In genomic region chr11:76074178-76075112, GRCh38 we compare ENCODE assay signal across 11 cellular contexts.
DNase-seq lines count a peak whose midpoint lies in the region; ATAC-seq, FAIRE-seq and TF ChIP-seq lines count a peak whose summit lies in the region.
"Had no signal": no experiment of that assay in that cellular context is flagged by ENCODE, and none has a peak within 500 bp of the region (broad histone marks: within the 10 kb centered on the region; RNA-seq: fewer than 3 reads in every experiment).

No MANE protein-coding gene starts in this region.

- BruUV-seq in K562 (replicated peaks; lab: Mats Ljungman, UMichigan): no TSS peak

- H3K27me3 ChIP-seq in Loucy (ENCODE audit: insufficient read depth, low read length, poor library complexity, severe bottlenecking) (no peaks in the 10 kb centered on the region), K562 (ENCODE audit: control insufficient read depth in 2 of 2, insufficient read depth in 2 of 2, low read length in 2 of 2) (no peaks in the 10 kb centered on the region), spleen (replicated peaks in 1 of 7) (no peaks in the 10 kb centered on the region)
- H3K27me3 ChIP-seq: sigmoid colon had no signal

- peak; percentile 50; the same call in 1 of the 2 replicates for TF ChIP-seq EP300 in K562 (IDR thresholded peaks at IDR 0.05; ENCODE audit: low read length)

- H3K9me3 ChIP-seq in Loucy (ENCODE audit: insufficient read depth, low read depth, low read length): no peaks in the 10 kb centered on the region
- H3K9me3 ChIP-seq in K562 (replicated peaks; ENCODE audit: control insufficient read depth, insufficient read depth, low read depth, low read length): peaks cover 6% of the 10 kb centered on the region
- H3K9me3 ChIP-seq in spleen: no peaks in the 10 kb centered on the region
- H3K9me3 ChIP-seq in mucosa of descending colon: no peaks in the 10 kb centered on the region
- H3K9me3 ChIP-seq: sigmoid colon had no signal

- peak; percentile 93 for ATAC-seq in K562
- no peak for ATAC-seq in mucosa of descending colon

- WGBS in K562 (ENCODE audit: insufficient coverage, low coverage, missing lambda C conversion rate): 0% methylated on average over 1 of the region's 1 CpG
- 20 to 46% (median 29%) methylated on average over 1 of the region's 1 CpG for WGBS in spleen, 5 donors

- H3K27ac ChIP-seq in K562 (ENCODE audit: extremely low read depth, low read depth, low read length) (peak overlapping the region; percentile 79), RWPE1 (no peak overlapping the region), spleen (peak overlapping the region in 2 of 8 donors; percentile 11 to 27)

- H3K4me3 ChIP-seq in Loucy (ENCODE audit: low read length, poor library complexity, severe bottlenecking): no peak overlapping the region
- H3K4me3 ChIP-seq in K562: no peak overlapping the region
- H3K4me3 ChIP-seq in spleen: no peak overlapping the region
- no peak overlapping the region for H3K4me3 ChIP-seq in mucosa of descending colon
- H3K4me3 ChIP-seq: sigmoid colon had no signal

- intact Hi-C loops in K562 (cut with micrococcal nuclease) (no loop called here), spleen (cut with DNase I; ENCODE audit: low total_unique reads) (no loop called here), mucosa of descending colon (cut with DNase I, micrococcal nuclease) (no loop called here)

- H3F3A ChIP-seq in Loucy (ENCODE audit: low read depth): no peaks in the 10 kb centered on the region; the same call in 1 of the 2 replicates

- TF ChIP-seq POLR2A in K562 (conservative IDR thresholded peaks at IDR 0.05) (no peak), spleen (IDR thresholded peaks at IDR 0.05) (no peak)

- FAIRE-seq in K562 (lab: Jason Lieb, UNC): peak; percentile 70

- no peak for TF ChIP-seq RAD21 in K562 (CRISPR knock-in tag; conservative IDR thresholded peaks at IDR 0.05 in 1 of 2, IDR thresholded peaks at IDR 0.05 in 1 of 2)

- H3K79me2 ChIP-seq in Loucy (ENCODE audit: insufficient read depth, low read length): no peaks in the 10 kb centered on the region
- H3K79me2 ChIP-seq in K562 (ENCODE audit: control insufficient read depth, insufficient read depth, low read length): no peaks in the 10 kb centered on the region

- H3K36me3 ChIP-seq in Loucy (ENCODE audit: insufficient read depth, low read length) (0 out of 2 replicates have a peak, but pooled peaks cover 3% of the 10 kb centered on the region), K562 (ENCODE audit: control insufficient read depth, insufficient read depth, low read length) (peaks cover 6% of the 10 kb centered on the region; the same call in 2 of the 3 replicates), spleen (peaks cover 0 to 7% (median 0%) of the 10 kb centered on the region in 6 donors), mucosa of descending colon (ENCODE audit: low read depth) (no peaks in the 10 kb centered on the region)
- H3K36me3 ChIP-seq: sigmoid colon had no signal

- CTCF ChIA-PET in K562 (lab: Yijun Ruan, JAX; ENCODE audit: low intra/inter-chr PET ratio): no interaction called here
- CTCF ChIA-PET in RWPE1 (lab: Yijun Ruan, JAX): interaction anchor here (0.6 to 1.7 kb wide), 2 partner anchors 9 to 524 kb away, joined by 3 read pairs; no protein-coding TSS in a partner anchor

- H2AFZ ChIP-seq in Loucy (ENCODE audit: low read length) (no peak overlapping the region), K562 (ENCODE audit: low read depth, low read length) (peak overlapping the region; percentile 37)

- H3K9me1 ChIP-seq in K562 (ENCODE audit: control insufficient read depth, insufficient read depth, low read length): no peaks in the 10 kb centered on the region

- POLR2A ChIA-PET in K562 (lab: Yijun Ruan, JAX) (interaction anchor here (0.6 to 1.4 kb wide), 7 partner anchors 9 to 545 kb away, joined by 3 to 7 read pairs (median 3); no protein-coding TSS in a partner anchor), RWPE1 (lab: Yijun Ruan, JAX; ENCODE audit: low non-redundant PET) (no interaction called here)

- DNase-seq in AG20443 (ENCODE audit: low spot score) (peak; percentile 49), K562 (ENCODE audit: extremely low read depth in 1 of 4, low spot score in 3 of 4) (peak; percentile 27 to 67 (median 48)), medulla oblongata (ENCODE audit: extremely low spot score) (peak; percentile 17), RWPE1 (ENCODE audit: low spot score) (no peak), spleen (no peak), mucosa of descending colon (no peak), T-helper 1 cell (no peak)
- DNase-seq: Calu3, kidney glomerular epithelial cell, sigmoid colon had no signal

- H3K4me1 ChIP-seq in Loucy (ENCODE audit: insufficient read depth, low read length, poor library complexity, severe bottlenecking) (peaks cover 10% of the 10 kb centered on the region), K562 (replicated peaks in 1 of 2; ENCODE audit: control insufficient read depth in 2 of 2, insufficient read depth in 2 of 2, low read length in 2 of 2) (peaks cover 5 to 10% of the 10 kb centered on the region in 2 experiments; a peak in 2 of 5 replicates), spleen (peaks cover 10 to 85% (median 33%) of the 10 kb centered on the region in 6 donors), mucosa of descending colon (ENCODE audit: low read depth) (peaks cover 3% of the 10 kb centered on the region)

- H4K20me1 ChIP-seq in Loucy (ENCODE audit: insufficient read depth, low read length, poor library complexity, severe bottlenecking) (no peaks in the 10 kb centered on the region), K562 (replicated peaks; ENCODE audit: control insufficient read depth, insufficient read depth, low read length) (no peaks in the 10 kb centered on the region)

- H3K4me2 ChIP-seq in Loucy (ENCODE audit: low read depth, low read length, poor library complexity, severe bottlenecking): peak overlapping the region; percentile 0
- H3K4me2 ChIP-seq in K562 (ENCODE audit: insufficient read depth, low read length): peak overlapping the region; percentile 28; the same call in 1 of the 2 replicates

- H3K9me2 ChIP-seq in Loucy (replicated peaks; ENCODE audit: low read depth, low read length): no peaks in the 10 kb centered on the region

- TF ChIP-seq CTCF in Loucy (conservative IDR thresholded peaks at IDR 0.05; ENCODE audit: low read length): no peak
- no peak for TF ChIP-seq CTCF in K562 (IDR thresholded peaks at IDR 0.05 in 2 of 3, conservative IDR thresholded peaks at IDR 0.05 in 1 of 3; ENCODE audit: insufficient read depth in 2 of 3, low read depth in 1 of 3, low read length in 3 of 3)
- no peak for TF ChIP-seq CTCF in RWPE1 (conservative IDR thresholded peaks at IDR 0.05; ENCODE audit: low read depth)
- no peak for TF ChIP-seq CTCF in spleen (IDR thresholded peaks at IDR 0.05 in 8 of 11, conservative IDR thresholded peaks at IDR 0.05 in 3 of 11)
- TF ChIP-seq CTCF in mucosa of descending colon (IDR thresholded peaks at IDR 0.05): no peak

- H3K9ac ChIP-seq in Loucy (ENCODE audit: low read depth, low read length, poor library complexity, severe bottlenecking) (no peak overlapping the region), K562 (ENCODE audit: insufficient read depth in 1 of 2, low read depth in 2 of 2, low read length in 2 of 2) (peak overlapping the region in 1 of 2 experiments; percentile 33; a peak in 2 of 4 replicates)

- in situ Hi-C loops in K562 (cut with MboI): no loop called here

TF ChIP-seq in K562, 482 proteins besides CTCF, POLR2A, EP300 and RAD21 (continues in another document):
- TF ChIP-seq STAT5A (IDR thresholded peaks at IDR 0.05; ENCODE audit: borderline replicate concordance, low read length): peak; percentile 49
- TF ChIP-seq ZNF395 (CRISPR knock-in tag; IDR thresholded peaks at IDR 0.05): peak; percentile 45; the same call in 1 of the 2 replicates
- no peak for TF ChIP-seq E2F1 (CRISPR knock-in tag; IDR thresholded peaks at IDR 0.05)
- TF ChIP-seq RBM15 (IDR thresholded peaks at IDR 0.05; ENCODE audit: insufficient read depth, low read length): no peak
- 0 out of 2 replicates have a peak, but pooled peaks have one; percentile 8 for TF ChIP-seq KLF16 (IDR thresholded peaks at IDR 0.05)
- no peak for TF ChIP-seq ZNF586 (CRISPR knock-in tag; conservative IDR thresholded peaks at IDR 0.05)
- peak; percentile 81 for TF ChIP-seq CBFA2T3 (IDR thresholded peaks at IDR 0.05)
- TF ChIP-seq ARID3A (IDR thresholded peaks at IDR 0.05; ENCODE audit: borderline replicate concordance, low read depth, low read length): peak; percentile 97

Comparison
In these comparisons a context has a peak if more than half of its experiments do, and no peak if none do; other contexts are left out.
1. DNase-seq: peak in AG20443 (single experiment), K562 (4 of 4) and medulla oblongata (single experiment); none in RWPE1 (single experiment), spleen (single experiment), mucosa of descending colon (0 of 3) and T-helper 1 cell (0 of 5).